8 cellular contexts compared by ENCODE assay signal in genomic region chr10:87761892-87762291, GRCh38. TPM values are rescaled to one million over a fixed set of nuclear protein-coding genes. Genes with fewer than 3 reads are reported as not detected.
DNase-seq lines count a peak whose midpoint lies in the region; ATAC-seq lines count a peak whose summit lies in the region.
"Had no signal": no experiment of that assay in that cellular context is flagged by ENCODE, and none has a peak within 500 bp of the region (broad histone marks: within the 10 kb centered on the region; RNA-seq: fewer than 3 reads in every experiment).

No MANE protein-coding gene starts in this region.

- ATAC-seq in GM19025 (IDR thresholded peaks at IDR 0.05; ENCODE audit: low read depth, unreplicated experiment) (peak; percentile 49), HG03280 (IDR thresholded peaks at IDR 0.05; ENCODE audit: unreplicated experiment) (peak; percentile 78)

- H3K27ac Mint-ChIP-seq in activated T-cell treated with anti-CD3 and anti-CD28 coated beads, Interleukin-2, amount 50 U/mL, for 24 hours, result peak overlapping the region; percentile 93

- in situ Hi-C loops in G401 (cut with HindIII; ENCODE audit: low sequenced_read_pairs), result no loop called here

- peaks cover 48% of the 10 kb centered on the region for H3K4me1 Mint-ChIP-seq in activated T-cell treated with anti-CD3 and anti-CD28 coated beads, Interleukin-2, amount 50 U/mL, for 24 hours (ENCODE audit: low read depth)

- peaks cover 83% of the 10 kb centered on the region for H3K36me3 Mint-ChIP-seq in activated T-cell treated with anti-CD3 and anti-CD28 coated beads, Interleukin-2, amount 50 U/mL, for 24 hours (ENCODE audit: low read depth)

- H3K4me3 Mint-ChIP-seq in activated T-cell treated with anti-CD3 and anti-CD28 coated beads, Interleukin-2, amount 50 U/mL, for 24 hours, result peak overlapping the region; percentile 54
- H3K4me3 Mint-ChIP-seq: naive B cell had no signal

- H3K27me3 Mint-ChIP-seq in activated T-cell treated with anti-CD3 and anti-CD28 coated beads, Interleukin-2, amount 50 U/mL, for 24 hours, result no peaks in the 10 kb centered on the region
- H3K27me3 Mint-ChIP-seq: naive B cell had no signal

- H3K9me3 Mint-ChIP-seq in activated T-cell treated with anti-CD3 and anti-CD28 coated beads, Interleukin-2, amount 50 U/mL, for 24 hours, result no peaks in the 10 kb centered on the region
- H3K9me3 Mint-ChIP-seq: naive B cell had no signal

- peak; percentile 43 for DNase-seq in activated T-cell treated with anti-CD3 and anti-CD28 coated beads, Interleukin-2, amount 50 U/mL, for 24 hours
- DNase-seq in non-pigmented ciliary epithelial cell (ENCODE audit: low read depth), result peak; percentile 55
- no peak for DNase-seq in DMS114 treated with DMSO at 0.1 percent for 48 hours (lab: John Stamatoyannopoulos, UW; ENCODE audit: unreplicated experiment)
- DNase-seq in G401 (ENCODE audit: low spot score), result no peak
- no peak for DNase-seq in HuH-7.5 (ENCODE audit: low spot score)
- DNase-seq: naive B cell had no signal

RNA-seq across cellular contexts. Expression of gene ATAD1, which starts 56.1 kb away (rescaled TPM):
- total RNA-seq in G401 (2014; rRNA removed; shearing (Covaris generic)), result 25.2 and 37.9 TPM in 2 replicates

Comparison
In these comparisons a context has a peak if more than half of its experiments do, and no peak if none do; other contexts are left out.
1. DNase-seq: peak in activated T-cell treated with anti-CD3 and anti-CD28 coated beads, Interleukin-2, amount 50 U/mL, for 24 hours (single experiment) and non-pigmented ciliary epithelial cell (single experiment); none in DMS114 treated with DMSO at 0.1 percent for 48 hours (single experiment), G401 (single experiment) and HuH-7.5 (single experiment).